Comparison of ENCODE assay signal across 21 cellular contexts in genomic region chr17:46173153-46173552, GRCh38. TPM values are rescaled to one million over a fixed set of nuclear protein-coding genes. Genes with fewer than 3 reads are reported as not detected.
A peak's percentile ranks its signal among the peaks of the same experiment; 100 is the strongest.
DNase-seq lines count a peak whose midpoint lies in the region; ATAC-seq and TF ChIP-seq lines count a peak whose summit lies in the region.
"Had no signal": no experiment of that assay in that cellular context is flagged by ENCODE, and none has a peak within 500 bp of the region (broad histone marks: within the 10 kb centered on the region; RNA-seq: fewer than 3 reads in every experiment).

No MANE protein-coding gene starts in this region.

- H3K4me3 Mint-ChIP-seq in activated naive CD8-positive, alpha-beta T cell = peak overlapping the region; percentile 1
- no peak overlapping the region for H3K4me3 Mint-ChIP-seq in activated naive CD8-positive, alpha-beta T cell treated with anti-CD3 and anti-CD28 coated beads, Interleukin-2, amount 50 U/mL, for 24 hours
- H3K4me3 Mint-ChIP-seq in activated T-helper 17 cell treated with anti-CD3 and anti-CD28 coated beads, Interleukin-2, amount 50 U/mL, for 72 hours = peak overlapping the region; percentile 0
- peak overlapping the region in 9 of 10 donors; percentile 7 to 73 (median 39) for H3K4me3 Mint-ChIP-seq in naive thymus-derived CD8-positive, alpha-beta T cell
- H3K4me3 Mint-ChIP-seq: activated CD4-positive, alpha-beta T cell treated with anti-CD3 and anti-CD28 coated beads for 36 hours; IgD-negative memory B cell had no signal

- POLR2A ChIA-PET in naive thymus-derived CD8-positive, alpha-beta T cell (lab: Charles Lee) = interaction anchor here (0.7 to 1.6 kb wide), 3 partner anchors 14 to 19 kb away, joined by 3 to 6 read pairs (median 5); partner anchors contain the start of gene KANSL1

- H3K9me3 Mint-ChIP-seq in activated naive CD8-positive, alpha-beta T cell (ENCODE audit: low read depth) = no peaks in the 10 kb centered on the region
- no peaks in the 10 kb centered on the region for H3K9me3 Mint-ChIP-seq in activated naive CD8-positive, alpha-beta T cell treated with anti-CD3 and anti-CD28 coated beads, Interleukin-2, amount 50 U/mL, for 24 hours
- no peaks in the 10 kb centered on the region for H3K9me3 Mint-ChIP-seq in activated T-helper 17 cell treated with anti-CD3 and anti-CD28 coated beads, Interleukin-2, amount 50 U/mL, for 72 hours
- no peaks in the 10 kb centered on the region for H3K9me3 Mint-ChIP-seq in naive thymus-derived CD8-positive, alpha-beta T cell
- H3K9me3 Mint-ChIP-seq: IgD-negative memory B cell had no signal

- peaks cover 27% of the 10 kb centered on the region for H3K36me3 Mint-ChIP-seq in activated naive CD8-positive, alpha-beta T cell
- peaks cover 41% of the 10 kb centered on the region for H3K36me3 Mint-ChIP-seq in activated naive CD8-positive, alpha-beta T cell treated with anti-CD3 and anti-CD28 coated beads, Interleukin-2, amount 50 U/mL, for 24 hours (ENCODE audit: low read depth)
- H3K36me3 Mint-ChIP-seq in activated T-helper 17 cell treated with anti-CD3 and anti-CD28 coated beads, Interleukin-2, amount 50 U/mL, for 72 hours (ENCODE audit: low read depth) = peaks cover 54% of the 10 kb centered on the region
- H3K36me3 Mint-ChIP-seq in naive thymus-derived CD8-positive, alpha-beta T cell = peaks cover 0 to 69% (median 22%) of the 10 kb centered on the region in 3 donors
- H3K36me3 Mint-ChIP-seq: IgD-negative memory B cell had no signal

- 80 to 88% methylated on average over 2 of the region's 2 CpGs for WGBS in body of pancreas, 2 donors
- 82% methylated on average over 2 of the region's 2 CpGs for WGBS in prostate gland

- H3K27me3 Mint-ChIP-seq in activated naive CD8-positive, alpha-beta T cell = no peaks in the 10 kb centered on the region
- no peaks in the 10 kb centered on the region for H3K27me3 Mint-ChIP-seq in activated naive CD8-positive, alpha-beta T cell treated with anti-CD3 and anti-CD28 coated beads, Interleukin-2, amount 50 U/mL, for 24 hours
- H3K27me3 Mint-ChIP-seq in activated T-helper 17 cell treated with anti-CD3 and anti-CD28 coated beads, Interleukin-2, amount 50 U/mL, for 72 hours = no peaks in the 10 kb centered on the region
- H3K27me3 Mint-ChIP-seq in naive thymus-derived CD8-positive, alpha-beta T cell = no peaks in the 10 kb centered on the region
- H3K27me3 Mint-ChIP-seq: activated CD4-positive, alpha-beta T cell treated with anti-CD3 and anti-CD28 coated beads for 36 hours; IgD-negative memory B cell had no signal

- no peak overlapping the region for H3K4me3 ChIP-seq in coronary artery
- H3K4me3 ChIP-seq in body of pancreas = no peak overlapping the region
- no peak overlapping the region for H3K4me3 ChIP-seq in prostate gland
- H3K4me3 ChIP-seq: ascending aorta, MG63, spleen had no signal

- H3K4me1 ChIP-seq in body of pancreas (peaks cover 70% of the 10 kb centered on the region), prostate gland (replicated peaks) (peaks cover 7% of the 10 kb centered on the region)

- intact Hi-C loops in body of pancreas (cut with DNase I) = no loop called here
- intact Hi-C loops in prostate gland (cut with DNase I) = no loop called here

- H3K4me1 Mint-ChIP-seq in activated naive CD8-positive, alpha-beta T cell (ENCODE audit: low read depth) = peaks cover 95% of the 10 kb centered on the region
- H3K4me1 Mint-ChIP-seq in activated naive CD8-positive, alpha-beta T cell treated with anti-CD3 and anti-CD28 coated beads, Interleukin-2, amount 50 U/mL, for 24 hours = peaks cover 91% of the 10 kb centered on the region
- peaks cover 53% of the 10 kb centered on the region for H3K4me1 Mint-ChIP-seq in activated T-helper 17 cell treated with anti-CD3 and anti-CD28 coated beads, Interleukin-2, amount 50 U/mL, for 72 hours
- peaks cover 53 to 99% (median 93%) of the 10 kb centered on the region in 4 donors for H3K4me1 Mint-ChIP-seq in naive thymus-derived CD8-positive, alpha-beta T cell

- TF ChIP-seq POLR2A in body of pancreas (IDR thresholded peaks at IDR 0.05) (no peak), prostate gland (IDR thresholded peaks at IDR 0.05) (no peak)

- H3K27me3 ChIP-seq in body of pancreas (no peaks in the 10 kb centered on the region), prostate gland (replicated peaks; ENCODE audit: insufficient read depth) (no peaks in the 10 kb centered on the region)
- H3K27me3 ChIP-seq: ascending aorta, MG63, spleen had no signal

- DNase-seq in activated naive CD8-positive, alpha-beta T cell treated with anti-CD3 and anti-CD28 coated beads, Interleukin-2, amount 50 U/mL, for 24 hours = no peak
- DNase-seq in naive thymus-derived CD8-positive, alpha-beta T cell = no peak
- no peak for DNase-seq in coronary artery (ENCODE audit: low spot score)
- DNase-seq in body of pancreas = no peak
- no peak for DNase-seq in prostate gland (ENCODE audit: low spot score)
- DNase-seq: activated CD4-positive, alpha-beta T cell treated with anti-CD3 and anti-CD28 coated beads for 36 hours; activated CD8-positive, alpha-beta memory T cell treated with anti-CD3 and anti-CD28 coated beads, Interleukin-2, amount 50 U/mL, for 4 hours; activated naive CD4-positive, alpha-beta T cell treated with Interleukin-2 at 50 U/mL for 16 hours; glutamatergic neuron; MG63; NCI-H146; NCI-H2171; NCI-H69; spleen; substantia nigra had no signal

- H3K36me3 ChIP-seq in body of pancreas (replicated peaks in 1 of 2; ENCODE audit: insufficient read depth in 1 of 2, low read depth in 2 of 2) (peaks cover 0 to 17% of the 10 kb centered on the region in 2 donors), prostate gland (no peaks in the 10 kb centered on the region)

- ATAC-seq in activated naive CD8-positive, alpha-beta T cell treated with anti-CD3 and anti-CD28 coated beads, Interleukin-2, amount 50 U/mL, for 24 hours = no peak
- no peak for ATAC-seq in activated T-helper 17 cell treated with anti-CD3 and anti-CD28 coated beads, Interleukin-2, amount 50 U/mL, for 72 hours (replicated peaks)
- peak; percentile 15 to 41 for ATAC-seq in naive thymus-derived CD8-positive, alpha-beta T cell
- ATAC-seq in GM21529 (IDR thresholded peaks at IDR 0.05; ENCODE audit: unreplicated experiment) (no peak), body of pancreas (no peak)
- ATAC-seq: activated CD4-positive, alpha-beta T cell treated with anti-CD3 and anti-CD28 coated beads for 36 hours had no signal

- H3K27ac ChIP-seq in coronary artery = no peak overlapping the region
- no peak overlapping the region for H3K27ac ChIP-seq in body of pancreas
- H3K27ac ChIP-seq in prostate gland = no peak overlapping the region
- H3K27ac ChIP-seq: ascending aorta, RWPE1, spleen had no signal

- peak overlapping the region; percentile 56 for H3K27ac Mint-ChIP-seq in activated naive CD8-positive, alpha-beta T cell
- H3K27ac Mint-ChIP-seq in activated naive CD8-positive, alpha-beta T cell treated with anti-CD3 and anti-CD28 coated beads, Interleukin-2, amount 50 U/mL, for 24 hours = no peak overlapping the region
- H3K27ac Mint-ChIP-seq in activated T-helper 17 cell treated with anti-CD3 and anti-CD28 coated beads, Interleukin-2, amount 50 U/mL, for 72 hours = peak overlapping the region; percentile 0
- peak overlapping the region; percentile 48 to 82 (median 68) for H3K27ac Mint-ChIP-seq in naive thymus-derived CD8-positive, alpha-beta T cell
- H3K27ac Mint-ChIP-seq: activated CD4-positive, alpha-beta T cell treated with anti-CD3 and anti-CD28 coated beads for 36 hours had no signal

- H3K9me3 ChIP-seq in body of pancreas (no peaks in the 10 kb centered on the region), prostate gland (no peaks in the 10 kb centered on the region)
- H3K9me3 ChIP-seq: ascending aorta, MG63, spleen had no signal

- no peak for TF ChIP-seq CTCF in coronary artery (IDR thresholded peaks at IDR 0.05)
- no peak for TF ChIP-seq CTCF in body of pancreas (IDR thresholded peaks at IDR 0.05)
- no peak for TF ChIP-seq CTCF in prostate gland (IDR thresholded peaks at IDR 0.05)

RNA-seq across cellular contexts. Expression of gene KANSL1, which starts 20.1 kb away (rescaled TPM):
- 100 to 1,000 TPM in 1 of 2 donors, 10 to 100 TPM in 1; 83.6 to 170 TPM for total RNA-seq in activated T-helper 17 cell treated with anti-CD3 and anti-CD28 coated beads, Interleukin-2, amount 50 U/mL, for 72 hours
- total RNA-seq in naive thymus-derived CD8-positive, alpha-beta T cell = 100 to 1,000 TPM; 206 to 208 TPM
- 10 to 100 TPM; 13.1 to 16.6 (median 13.2) TPM for polyA plus RNA-seq in naive thymus-derived CD8-positive, alpha-beta T cell
- total RNA-seq in body of pancreas (100 to 1,000 TPM in 1 of 2 donors, 10 to 100 TPM in 1; 68.2 to 190 TPM), prostate gland (100 to 1,000 TPM in 1 of 2 donors, 10 to 100 TPM in 1; 60.4 to 109 TPM)

Comparison
In these comparisons a context has a peak if more than half of its experiments do, and no peak if none do; other contexts are left out.
1. ATAC-seq: peak in naive thymus-derived CD8-positive, alpha-beta T cell (2 of 2); none in activated naive CD8-positive, alpha-beta T cell treated with anti-CD3 and anti-CD28 coated beads, Interleukin-2, amount 50 U/mL, for 24 hours (single experiment), activated T-helper 17 cell treated with anti-CD3 and anti-CD28 coated beads, Interleukin-2, amount 50 U/mL, for 72 hours (single experiment), GM21529 (single experiment) and body of pancreas (single experiment).